ENCODE assay signal across 29 cellular contexts in genomic region chr22:42142771-42143461, GRCh38. TPM values are rescaled to one million over a fixed set of nuclear protein-coding genes. Genes with fewer than 3 reads are reported as not detected.
"Had no signal": no experiment of that assay in that cellular context is flagged by ENCODE, and none has a peak within 500 bp of the region (broad histone marks: within the 10 kb centered on the region; RNA-seq: fewer than 3 reads in every experiment).

No MANE protein-coding gene starts in this region.

- H3K9me3 Mint-ChIP-seq: activated CD4-positive, alpha-beta memory T cell treated with anti-CD3 and anti-CD28 coated beads for 36 hours; activated CD4-positive, alpha-beta T cell treated with anti-CD3 and anti-CD28 coated beads, Interleukin-2, amount 10 ng/mL, durations not matched to agents 7 days and 5 days; activated naive CD8-positive, alpha-beta T cell treated with anti-CD3 and anti-CD28 coated beads, Interleukin-2, amount 10 ng/mL, durations not matched to agents 7 days and 5 days; activated T-cell treated with anti-CD3 and anti-CD28 coated beads, Interleukin-2, amount 50 U/mL, for 4 hours; T-cell had no signal

- H3K27ac ChIP-seq: adrenal gland, SK-N-MC had no signal

- FAIRE-seq: TTC549 had no signal

- H3K27me3 Mint-ChIP-seq: activated CD4-positive, alpha-beta memory T cell treated with anti-CD3 and anti-CD28 coated beads for 36 hours; activated CD4-positive, alpha-beta T cell treated with anti-CD3 and anti-CD28 coated beads, Interleukin-2, amount 10 ng/mL, durations not matched to agents 7 days and 5 days; activated naive CD8-positive, alpha-beta T cell treated with anti-CD3 and anti-CD28 coated beads, Interleukin-2, amount 10 ng/mL, durations not matched to agents 7 days and 5 days; T-cell had no signal

- H3K4me1 ChIP-seq: adrenal gland had no signal

- DNase-seq: activated CD4-positive, alpha-beta memory T cell treated with anti-CD3 and anti-CD28 coated beads for 36 hours; activated CD4-positive, alpha-beta T cell treated with anti-CD3 and anti-CD28 coated beads, Interleukin-2, amount 10 ng/mL, durations not matched to agents 7 days and 5 days; activated CD4-positive, CD25-positive, alpha-beta regulatory T cell; activated CD8-positive, alpha-beta memory T cell treated with anti-CD3 and anti-CD28 coated beads for 24 hours; activated gamma-delta T cell treated with Interleukin-2 at 50 U/mL for 16 hours; activated naive CD4-positive, alpha-beta T cell treated with anti-CD3 and anti-CD28 coated beads, Interleukin-2, amount 50 U/mL, for 16 hours; activated naive CD8-positive, alpha-beta T cell treated with anti-CD3 and anti-CD28 coated beads, Interleukin-2, amount 10 ng/mL, durations not matched to agents 7 days and 5 days; activated T-cell treated with anti-CD3 and anti-CD28 coated beads, Interleukin-2, amount 50 U/mL, for 4 hours; adrenal gland; KG1; NCI-H1092 treated with DMSO at 0.1 percent for 48 hours; NCI-H1417 treated with DMSO at 0.1 percent for 48 hours; NCI-H1694; NCI-H2029; NCI-H2107; NCI-H2171 treated with DMSO at 0.1 percent for 48 hours; NCI-H226; NCI-H526; NCI-H82; OCI-M1; RPMI8226; T-cell; T-helper 2 cell; T1000 had no signal

- ATAC-seq: activated T-cell treated with anti-CD3 and anti-CD28 coated beads, Interleukin-2, amount 50 U/mL, for 4 hours; Panc1; Right ventricle myocardium inferior; T-cell had no signal

- H3K36me3 ChIP-seq: adrenal gland had no signal

- H3K9me3 ChIP-seq: adrenal gland had no signal

- H3K4me3 Mint-ChIP-seq: activated CD4-positive, alpha-beta memory T cell treated with anti-CD3 and anti-CD28 coated beads for 36 hours; activated CD4-positive, alpha-beta T cell treated with anti-CD3 and anti-CD28 coated beads, Interleukin-2, amount 10 ng/mL, durations not matched to agents 7 days and 5 days; activated naive CD8-positive, alpha-beta T cell treated with anti-CD3 and anti-CD28 coated beads, Interleukin-2, amount 10 ng/mL, durations not matched to agents 7 days and 5 days; activated T-cell treated with anti-CD3 and anti-CD28 coated beads, Interleukin-2, amount 50 U/mL, for 4 hours; T-cell had no signal

- H3K27ac Mint-ChIP-seq: activated CD4-positive, alpha-beta memory T cell treated with anti-CD3 and anti-CD28 coated beads for 36 hours; activated CD4-positive, alpha-beta T cell treated with anti-CD3 and anti-CD28 coated beads, Interleukin-2, amount 10 ng/mL, durations not matched to agents 7 days and 5 days; activated naive CD8-positive, alpha-beta T cell treated with anti-CD3 and anti-CD28 coated beads, Interleukin-2, amount 10 ng/mL, durations not matched to agents 7 days and 5 days; T-cell had no signal

- H3K4me3 ChIP-seq: adrenal gland, SK-N-MC had no signal

- H3K27me3 ChIP-seq: adrenal gland had no signal

- H3K4me1 Mint-ChIP-seq: activated CD4-positive, alpha-beta T cell treated with anti-CD3 and anti-CD28 coated beads, Interleukin-2, amount 10 ng/mL, durations not matched to agents 7 days and 5 days; T-cell had no signal

RNA-seq across cellular contexts. Expression of gene CYP2D6, which starts 12.3 kb away (rescaled TPM):
- total RNA-seq: M059J, Right ventricle myocardium inferior had no signal
